Comparison of ENCODE assay signal across 1 cellular context in genomic region chr5:7926720-7927119, GRCh38.
TF ChIP-seq lines count a peak whose summit lies in the region.

No MANE protein-coding gene starts in this region.

TF ChIP-seq in H1, 55 proteins besides CTCF, POLR2A, EP300 and RAD21:
- TF ChIP-seq CHD2 (IDR thresholded peaks at IDR 0.05; ENCODE audit: low read length) (no peak), FOSL1 (IDR thresholded peaks at IDR 0.05; ENCODE audit: insufficient read depth, low read depth, low read length) (no peak), RXRA (IDR thresholded peaks at IDR 0.05; ENCODE audit: insufficient read depth, low read depth, low read length) (no peak), SIRT6 (IDR thresholded peaks at IDR 0.05; ENCODE audit: low read length) (no peak), HDAC6 (IDR thresholded peaks at IDR 0.05; ENCODE audit: low read depth, low read length) (no peak), MAX (IDR thresholded peaks at IDR 0.05) (no peak), KDM5A (IDR thresholded peaks at IDR 0.05; ENCODE audit: low read length) (no peak), SUZ12 (IDR thresholded peaks at IDR 0.05; ENCODE audit: low read length) (no peak), TEAD4 (IDR thresholded peaks at IDR 0.05; ENCODE audit: low read depth, low read length) (no peak), ASH2L (IDR thresholded peaks at IDR 0.05; ENCODE audit: low read length) (no peak), BRCA1 (IDR thresholded peaks at IDR 0.05; ENCODE audit: low read depth, low read length) (no peak), TAF1 (IDR thresholded peaks at IDR 0.05; ENCODE audit: low read depth, low read length) (no peak), POU5F1 (IDR thresholded peaks at IDR 0.05; ENCODE audit: low read depth, low read length) (no peak), GABPA (IDR thresholded peaks at IDR 0.05; ENCODE audit: borderline replicate concordance, insufficient read depth, low read length) (no peak), CEBPB (IDR thresholded peaks at IDR 0.05; ENCODE audit: low read depth, low read length) (no peak), RFX5 (IDR thresholded peaks at IDR 0.05; ENCODE audit: borderline replicate concordance, low read depth, low read length) (no peak)
